8 cellular contexts compared by ENCODE assay signal in the genomic region with DNA sequence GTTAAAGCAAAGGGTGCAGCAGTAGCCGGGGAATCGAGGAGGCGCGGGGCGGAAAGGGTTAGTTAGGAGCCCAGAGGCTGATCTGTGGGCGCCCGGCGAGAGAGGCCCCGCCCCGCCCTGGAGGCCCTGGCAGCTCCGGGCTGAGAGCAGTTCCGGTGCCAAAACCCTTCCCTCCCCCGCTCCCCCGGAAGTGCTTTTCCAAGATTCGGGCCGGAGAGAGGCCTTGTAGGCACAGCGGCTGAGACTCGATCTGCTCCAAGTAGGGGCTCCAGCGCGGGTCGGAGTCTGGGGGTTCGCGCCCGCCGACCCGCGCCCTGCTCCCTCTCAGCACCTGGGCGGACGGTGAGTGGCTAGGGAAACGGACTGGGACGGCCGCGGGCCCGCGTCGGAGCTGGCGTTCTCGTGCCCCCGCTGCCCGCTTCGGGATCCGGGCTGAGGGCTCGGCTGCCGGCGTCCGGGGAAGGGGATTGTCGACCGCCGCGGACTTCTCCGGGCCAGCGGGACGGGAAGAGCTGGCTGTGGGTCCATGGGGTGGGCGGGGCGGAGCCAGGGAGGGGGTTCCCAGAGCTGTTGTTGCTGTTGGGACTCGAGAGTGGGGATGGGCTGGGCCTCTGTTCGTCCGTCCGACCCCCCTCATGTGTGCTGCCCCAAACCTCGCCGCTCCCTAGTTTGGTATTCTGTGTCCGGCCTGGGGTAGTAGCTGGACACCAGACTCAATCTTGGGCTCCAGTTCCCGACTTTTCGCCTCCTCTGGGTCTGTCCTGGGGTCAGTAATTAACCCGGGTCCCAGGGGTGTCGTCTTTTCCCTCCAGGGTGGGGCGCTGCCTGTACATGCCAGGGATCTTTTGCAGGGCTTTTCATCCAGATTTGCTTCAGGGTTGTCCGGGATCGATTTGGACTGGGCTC. TPM values are rescaled to one million over a fixed set of nuclear protein-coding genes. Genes with fewer than 3 reads are reported as not detected.
A peak's percentile ranks its signal among the peaks of the same experiment; 100 is the strongest.
DNase-seq lines count a peak whose midpoint lies in the region; ATAC-seq and TF ChIP-seq lines count a peak whose summit lies in the region.

A gene with protein sequence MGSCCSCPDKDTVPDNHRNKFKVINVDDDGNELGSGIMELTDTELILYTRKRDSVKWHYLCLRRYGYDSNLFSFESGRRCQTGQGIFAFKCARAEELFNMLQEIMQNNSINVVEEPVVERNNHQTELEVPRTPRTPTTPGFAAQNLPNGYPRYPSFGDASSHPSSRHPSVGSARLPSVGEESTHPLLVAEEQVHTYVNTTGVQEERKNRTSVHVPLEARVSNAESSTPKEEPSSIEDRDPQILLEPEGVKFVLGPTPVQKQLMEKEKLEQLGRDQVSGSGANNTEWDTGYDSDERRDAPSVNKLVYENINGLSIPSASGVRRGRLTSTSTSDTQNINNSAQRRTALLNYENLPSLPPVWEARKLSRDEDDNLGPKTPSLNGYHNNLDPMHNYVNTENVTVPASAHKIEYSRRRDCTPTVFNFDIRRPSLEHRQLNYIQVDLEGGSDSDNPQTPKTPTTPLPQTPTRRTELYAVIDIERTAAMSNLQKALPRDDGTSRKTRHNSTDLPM (plus strand): TSS at position 200 of the 906 bp plus-strand sequence. CDS start 98,643 bp downstream, outside the sequence.

- H3K27ac ChIP-seq in C4-2B = peak within 1 kb of the TSS; percentile 89
- H3K27ac ChIP-seq in liver (ENCODE audit: low read depth in 1 of 2, low read length in 2 of 2) = peak within 1 kb of the TSS; percentile 87 to 94

- ATAC-seq in GM19328 (IDR thresholded peaks at IDR 0.05; ENCODE audit: unreplicated experiment) = peak; percentile 96
- ATAC-seq in HG03520 (IDR thresholded peaks at IDR 0.05; ENCODE audit: unreplicated experiment) = peak; percentile 94

- no peaks in the 10 kb centered on the region for H3K36me3 ChIP-seq in liver (ENCODE audit: control insufficient read depth in 4 of 4, insufficient read depth in 3 of 4, low read depth in 1 of 4, low read length in 3 of 4)

- H3K4me1 ChIP-seq in liver (ENCODE audit: control insufficient read depth in 4 of 4, insufficient read depth in 4 of 4, low read length in 3 of 4) = peaks cover 9 to 47% (median 39%) of the 10 kb centered on the region in 4 donors

- TF ChIP-seq RAD21 in liver (IDR thresholded peaks at IDR 0.05) = peak; percentile 68 to 71

- DNase-seq in NCI-H526 treated with DMSO at 0.1 percent for 48 hours (lab: John Stamatoyannopoulos, UW) (peak; percentile 77), dermis blood vessel endothelial cell (peak; percentile 92)
- DNase-seq in activated CD4-positive, alpha-beta T cell treated with anti-CD3 and anti-CD28 coated beads, Interleukin-2, amount 50 U/mL, for 1 hour = peak; percentile 79
- peak; percentile 90 for DNase-seq in stimulated activated CD4-positive, alpha-beta T cell treated with anti-CD3 and anti-CD28 coated beads, Interleukin-4, amount 100 ng/mL, for 24 hours

- WGBS in liver = under 1% methylated on average over 69 of the region's 69 CpGs

- no peaks in the 10 kb centered on the region for H3K27me3 ChIP-seq in liver (ENCODE audit: control insufficient read depth in 4 of 4, insufficient read depth in 4 of 4, low read length in 3 of 4)

- H3K9me3 ChIP-seq in liver (ENCODE audit: control insufficient read depth in 4 of 4, low read length in 3 of 4) = no peaks in the 10 kb centered on the region

- H3K9ac ChIP-seq in liver (ENCODE audit: low read depth in 1 of 2, low read length in 2 of 2) = peak within 1 kb of the TSS; percentile 82 to 87

- TF ChIP-seq CTCF in C4-2B (conservative IDR thresholded peaks at IDR 0.05) (peak; percentile 44), liver (IDR thresholded peaks at IDR 0.05; ENCODE audit: low read depth, low read length, missing input control) (peak; percentile 31)

- peak within 1 kb of the TSS; percentile 97 to 100 (median 97) for H3K4me3 ChIP-seq in liver (ENCODE audit: low read depth in 1 of 3, low read length in 3 of 3)

TF ChIP-seq in liver, 16 proteins besides CTCF, POLR2A, EP300 and RAD21:
- TF ChIP-seq SP1 (IDR thresholded peaks at IDR 0.05) (peak; percentile 40), GABPA (IDR thresholded peaks at IDR 0.05 in 1 of 2, conservative IDR thresholded peaks at IDR 0.05 in 1 of 2) (peak; percentile 85 to 95), TAF1 (conservative IDR thresholded peaks at IDR 0.05) (no peak), JUND (IDR thresholded peaks at IDR 0.05) (no peak), RXRA (IDR thresholded peaks at IDR 0.05) (peak; percentile 8 to 15), HNF4G (IDR thresholded peaks at IDR 0.05) (no peak), HNF4A (conservative IDR thresholded peaks at IDR 0.05) (peak in 1 of 2 donors; percentile 17), EGR1 (IDR thresholded peaks at IDR 0.05; ENCODE audit: low read depth in 2 of 2) (no peak), YY1 (IDR thresholded peaks at IDR 0.05) (no peak)
- TF ChIP-seq, protein P1, sequence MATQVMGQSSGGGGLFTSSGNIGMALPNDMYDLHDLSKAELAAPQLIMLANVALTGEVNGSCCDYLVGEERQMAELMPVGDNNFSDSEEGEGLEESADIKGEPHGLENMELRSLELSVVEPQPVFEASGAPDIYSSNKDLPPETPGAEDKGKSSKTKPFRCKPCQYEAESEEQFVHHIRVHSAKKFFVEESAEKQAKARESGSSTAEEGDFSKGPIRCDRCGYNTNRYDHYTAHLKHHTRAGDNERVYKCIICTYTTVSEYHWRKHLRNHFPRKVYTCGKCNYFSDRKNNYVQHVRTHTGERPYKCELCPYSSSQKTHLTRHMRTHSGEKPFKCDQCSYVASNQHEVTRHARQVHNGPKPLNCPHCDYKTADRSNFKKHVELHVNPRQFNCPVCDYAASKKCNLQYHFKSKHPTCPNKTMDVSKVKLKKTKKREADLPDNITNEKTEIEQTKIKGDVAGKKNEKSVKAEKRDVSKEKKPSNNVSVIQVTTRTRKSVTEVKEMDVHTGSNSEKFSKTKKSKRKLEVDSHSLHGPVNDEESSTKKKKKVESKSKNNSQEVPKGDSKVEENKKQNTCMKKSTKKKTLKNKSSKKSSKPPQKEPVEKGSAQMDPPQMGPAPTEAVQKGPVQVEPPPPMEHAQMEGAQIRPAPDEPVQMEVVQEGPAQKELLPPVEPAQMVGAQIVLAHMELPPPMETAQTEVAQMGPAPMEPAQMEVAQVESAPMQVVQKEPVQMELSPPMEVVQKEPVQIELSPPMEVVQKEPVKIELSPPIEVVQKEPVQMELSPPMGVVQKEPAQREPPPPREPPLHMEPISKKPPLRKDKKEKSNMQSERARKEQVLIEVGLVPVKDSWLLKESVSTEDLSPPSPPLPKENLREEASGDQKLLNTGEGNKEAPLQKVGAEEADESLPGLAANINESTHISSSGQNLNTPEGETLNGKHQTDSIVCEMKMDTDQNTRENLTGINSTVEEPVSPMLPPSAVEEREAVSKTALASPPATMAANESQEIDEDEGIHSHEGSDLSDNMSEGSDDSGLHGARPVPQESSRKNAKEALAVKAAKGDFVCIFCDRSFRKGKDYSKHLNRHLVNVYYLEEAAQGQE (IDR thresholded peaks at IDR 0.05) = peak; percentile 50
- TF ChIP-seq, protein P2, sequence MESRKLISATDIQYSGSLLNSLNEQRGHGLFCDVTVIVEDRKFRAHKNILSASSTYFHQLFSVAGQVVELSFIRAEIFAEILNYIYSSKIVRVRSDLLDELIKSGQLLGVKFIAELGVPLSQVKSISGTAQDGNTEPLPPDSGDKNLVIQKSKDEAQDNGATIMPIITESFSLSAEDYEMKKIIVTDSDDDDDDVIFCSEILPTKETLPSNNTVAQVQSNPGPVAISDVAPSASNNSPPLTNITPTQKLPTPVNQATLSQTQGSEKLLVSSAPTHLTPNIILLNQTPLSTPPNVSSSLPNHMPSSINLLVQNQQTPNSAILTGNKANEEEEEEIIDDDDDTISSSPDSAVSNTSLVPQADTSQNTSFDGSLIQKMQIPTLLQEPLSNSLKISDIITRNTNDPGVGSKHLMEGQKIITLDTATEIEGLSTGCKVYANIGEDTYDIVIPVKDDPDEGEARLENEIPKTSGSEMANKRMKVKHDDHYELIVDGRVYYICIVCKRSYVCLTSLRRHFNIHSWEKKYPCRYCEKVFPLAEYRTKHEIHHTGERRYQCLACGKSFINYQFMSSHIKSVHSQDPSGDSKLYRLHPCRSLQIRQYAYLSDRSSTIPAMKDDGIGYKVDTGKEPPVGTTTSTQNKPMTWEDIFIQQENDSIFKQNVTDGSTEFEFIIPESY (IDR thresholded peaks at IDR 0.05) = no peak
TF ChIP-seq in liver: peak in this region for 5.

RNA-seq across cellular contexts. Expression of the gene that starts here (rescaled TPM):
- total RNA-seq in dermis blood vessel endothelial cell (17.4 and 23.3 TPM in 2 replicates), liver (10 to 100 TPM; 22.2 to 24.0 TPM)
- polyA plus RNA-seq in liver = 10 to 100 TPM in 1 of 2 donors, 1 to 10 TPM in 1; 7.0 to 21.6 TPM

Comparison
In these comparisons a context has a peak if more than half of its experiments do, and no peak if none do; other contexts are left out.
1. Peak in every context shown above with its lines: DNase-seq, ATAC-seq, H3K4me3 ChIP-seq and H3K27ac ChIP-seq.